In genomic region chr4:85509882-85510631, GRCh38 we compare ENCODE assay signal across 18 cellular contexts. TPM values are rescaled to one million over a fixed set of nuclear protein-coding genes. Genes with fewer than 3 reads are reported as not detected.
A peak's percentile ranks its signal among the peaks of the same experiment; 100 is the strongest.
DNase-seq lines count a peak whose midpoint lies in the region; ATAC-seq and TF ChIP-seq lines count a peak whose summit lies in the region.
"Had no signal": no experiment of that assay in that cellular context is flagged by ENCODE, and none has a peak within 500 bp of the region (broad histone marks: within the 10 kb centered on the region; RNA-seq: fewer than 3 reads in every experiment).

No MANE protein-coding gene starts in this region.

- no peaks in the 10 kb centered on the region for H4K20me1 ChIP-seq in neural progenitor cell (ENCODE audit: low read depth)

- H3K4me1 ChIP-seq in ES-I3 (ENCODE audit: insufficient read depth, low read length) (0 out of 2 replicates have a peak, but pooled peaks cover 4% of the 10 kb centered on the region), left lung (peaks cover 0 to 7% of the 10 kb centered on the region in 2 donors), neural progenitor cell (no peaks in the 10 kb centered on the region)

- no peak overlapping the region for H3K27ac ChIP-seq in left lung
- no peak overlapping the region for H3K27ac ChIP-seq in neural progenitor cell
- H3K27ac ChIP-seq: C4-2B, PC-9 had no signal

- H3K9me3 ChIP-seq in ES-I3 (ENCODE audit: control insufficient read depth, insufficient read depth, low read length) (no peaks in the 10 kb centered on the region), left lung (no peaks in the 10 kb centered on the region), neural progenitor cell (ENCODE audit: low read depth) (no peaks in the 10 kb centered on the region)
- H3K9me3 ChIP-seq: SK-N-SH had no signal

- no peak overlapping the region for H3K4me2 ChIP-seq in neural progenitor cell
- H3K4me2 ChIP-seq: PC-9, SK-N-SH had no signal

- no peak overlapping the region for H3K4me3 Mint-ChIP-seq in neural progenitor cell

- H3K4me3 ChIP-seq in left lung = no peak overlapping the region
- H3K4me3 ChIP-seq in neural progenitor cell = no peak overlapping the region
- H3K4me3 ChIP-seq: PC-9 had no signal

- no peak for TF ChIP-seq CTCF in left lung (IDR thresholded peaks at IDR 0.05)
- no peak for TF ChIP-seq CTCF in neural progenitor cell (IDR thresholded peaks at IDR 0.05)

- H3K36me3 ChIP-seq in ES-I3 (ENCODE audit: insufficient read depth, low read length) = no peaks in the 10 kb centered on the region
- no peaks in the 10 kb centered on the region for H3K36me3 ChIP-seq in left lung
- H3K36me3 ChIP-seq in neural progenitor cell = no peaks in the 10 kb centered on the region

- H2AFZ ChIP-seq in neural progenitor cell (replicated peaks) = peak overlapping the region; percentile 42
- H2AFZ ChIP-seq: PC-9 had no signal

- no peaks in the 10 kb centered on the region for H3K4me1 Mint-ChIP-seq in neural progenitor cell

- ATAC-seq in left lung (peak; percentile 42), GM19351 (IDR thresholded peaks at IDR 0.05; ENCODE audit: unreplicated experiment) (no peak)
- ATAC-seq: Right ventricle myocardium inferior had no signal

- H3K27me3 Mint-ChIP-seq in neural progenitor cell (ENCODE audit: insufficient read depth, low read depth) = no peaks in the 10 kb centered on the region

- H3K79me2 ChIP-seq in neural progenitor cell (ENCODE audit: low read depth) = no peaks in the 10 kb centered on the region

- H3K27ac Mint-ChIP-seq in neural progenitor cell = no peak overlapping the region

- no peaks in the 10 kb centered on the region for H3K9me3 Mint-ChIP-seq in neural progenitor cell

- no peaks in the 10 kb centered on the region for H3K36me3 Mint-ChIP-seq in neural progenitor cell

- no peaks in the 10 kb centered on the region for H3F3A ChIP-seq in neural progenitor cell (ENCODE audit: low read depth)

- intact Hi-C loops in left lung (cut with DNase I) = no loop called here

- H3K27me3 ChIP-seq in left lung = no peaks in the 10 kb centered on the region
- H3K27me3 ChIP-seq in neural progenitor cell = no peaks in the 10 kb centered on the region

- H3K9ac ChIP-seq in ES-I3 (ENCODE audit: low read depth, low read length) = peak overlapping the region; percentile 40; the same call in 1 of the 2 replicates
- no peak overlapping the region for H3K9ac ChIP-seq in neural progenitor cell
- H3K9ac ChIP-seq: SK-N-SH had no signal

- DNase-seq in RPMI7951 (ENCODE audit: low read depth) = peak; percentile 26
- DNase-seq in left lung = no peak
- no peak for DNase-seq in neural progenitor cell (ENCODE audit: low spot score)
- DNase-seq in NCI-H1417 (lab: John Stamatoyannopoulos, UW) = no peak
- no peak for DNase-seq in activated CD4-positive, alpha-beta T cell treated with anti-CD3 and anti-CD28 coated beads, Interleukin-2, amount 50 U/mL, for 48 hours
- DNase-seq: DND-41, Karpas-422, MM.1S, NCI-H1092 treated with DMSO at 0.1 percent for 48 hours, NCI-H1694, NCI-H510A treated with DMSO at 0.1 percent for 48 hours, NCI-H82, PC-9, SK-N-SH had no signal

RNA-seq across cellular contexts. Expression of gene ARHGAP24, which starts 35.1 kb away (rescaled TPM):
- total RNA-seq in RPMI7951 (2014; rRNA removed; shearing (Covaris generic)) = 12.5 and 16.0 TPM in 2 replicates
- total RNA-seq in left lung = 10 to 100 TPM; 25.9 to 30.2 TPM
- 2.2 and 2.6 TPM in 2 replicates for total RNA-seq in neural progenitor cell (ENCODE audit: low replicate concordance)
